ENCODE assay signal across 27 cellular contexts in genomic region chr11:12451179-12451814, GRCh38.
"Had no signal": no experiment of that assay in that cellular context is flagged by ENCODE, and none has a peak within 500 bp of the region (broad histone marks: within the 10 kb centered on the region; RNA-seq: fewer than 3 reads in every experiment).

No MANE protein-coding gene starts in this region.

- H3K36me3 Mint-ChIP-seq: activated naive CD8-positive, alpha-beta T cell; mesothelial cell of epicardium; naive thymus-derived CD4-positive, alpha-beta T cell had no signal

- H3K27ac Mint-ChIP-seq: activated naive CD8-positive, alpha-beta T cell; effector memory CD8-positive, alpha-beta T cell; mesothelial cell of epicardium; naive thymus-derived CD4-positive, alpha-beta T cell; T-helper 1 cell treated with Interleukin-12 subunit alpha and Interleukin-12 subunit beta and Interleukin-4 antibody, amounts not matched to agents 30 μg/mL and 1 μg/mL, for 36 hours had no signal

- H3K4me3 ChIP-seq: body of pancreas, coronary artery, dorsolateral prefrontal cortex, pancreas, psoas muscle, right atrium auricular region, spleen, testis, transverse colon, vagina had no signal

- DNase-seq: activated CD4-positive, alpha-beta T cell treated with anti-CD3 and anti-CD28 coated beads for 4 hours; activated CD4-positive, alpha-beta T cell treated with anti-CD3 and anti-CD28 coated beads, Interleukin-2, amount 50 U/mL, for 4 hours; activated effector memory CD4-positive, alpha-beta T cell treated with Interleukin-2 at 50 U/mL for 16 hours; activated naive CD4-positive, alpha-beta T cell treated with Interleukin-2 at 50 U/mL for 16 hours; anterior cingulate cortex; body of pancreas; dorsolateral prefrontal cortex; effector memory CD8-positive, alpha-beta T cell; foreskin melanocyte; left cardiac atrium; left ventricle myocardium superior; naive thymus-derived CD4-positive, alpha-beta T cell; pancreas; psoas muscle; spleen; stimulated activated CD4-positive, alpha-beta T cell treated with anti-CD3 and anti-CD28 coated beads, Interleukin-4, amount 100 ng/mL, for 1 hour; stimulated activated naive CD8-positive, alpha-beta T cell treated with anti-CD3 and anti-CD28 coated beads, Interleukin-15, Interleukin-2, amounts not matched to agents 100 U/mL and 50 U/mL, for 24 hours; T-helper 9 cell; testis; transverse colon had no signal

- H3K9me3 ChIP-seq: body of pancreas, pancreas, psoas muscle, right atrium auricular region, spleen, testis, transverse colon, vagina had no signal

- H3K27ac ChIP-seq: body of pancreas, coronary artery, dorsolateral prefrontal cortex, pancreas, psoas muscle, right atrium auricular region, spleen, testis, VCaP had no signal

- H3K4me1 ChIP-seq: psoas muscle, spleen, testis had no signal

- H3K27me3 ChIP-seq: body of pancreas, dorsolateral prefrontal cortex, pancreas, right atrium auricular region, spleen, testis, transverse colon, vagina had no signal

- H3K36me3 ChIP-seq: pancreas, right atrium auricular region, spleen, transverse colon, vagina had no signal

- H3K4me1 Mint-ChIP-seq: naive thymus-derived CD4-positive, alpha-beta T cell had no signal

- ATAC-seq: body of pancreas; effector memory CD8-positive, alpha-beta T cell; left cardiac atrium; left ventricle myocardium superior; naive thymus-derived CD4-positive, alpha-beta T cell; pancreas; psoas muscle; stimulated activated naive CD8-positive, alpha-beta T cell treated with anti-CD3 and anti-CD28 coated beads, Interleukin-15, Interleukin-2, amounts not matched to agents 100 U/mL and 50 U/mL, for 24 hours had no signal

- H3K9me3 Mint-ChIP-seq: effector memory CD8-positive, alpha-beta T cell; mesothelial cell of epicardium; naive thymus-derived CD4-positive, alpha-beta T cell; T-helper 1 cell treated with Interleukin-12 subunit alpha and Interleukin-12 subunit beta and Interleukin-4 antibody, amounts not matched to agents 30 μg/mL and 1 μg/mL, for 36 hours had no signal

- H3K4me3 Mint-ChIP-seq: activated naive CD8-positive, alpha-beta T cell; effector memory CD8-positive, alpha-beta T cell; mesothelial cell of epicardium; naive thymus-derived CD4-positive, alpha-beta T cell; T-helper 1 cell treated with Interleukin-12 subunit alpha and Interleukin-12 subunit beta and Interleukin-4 antibody, amounts not matched to agents 30 μg/mL and 1 μg/mL, for 36 hours had no signal
